Comparison of ENCODE assay signal across 11 cellular contexts in the genomic region with DNA sequence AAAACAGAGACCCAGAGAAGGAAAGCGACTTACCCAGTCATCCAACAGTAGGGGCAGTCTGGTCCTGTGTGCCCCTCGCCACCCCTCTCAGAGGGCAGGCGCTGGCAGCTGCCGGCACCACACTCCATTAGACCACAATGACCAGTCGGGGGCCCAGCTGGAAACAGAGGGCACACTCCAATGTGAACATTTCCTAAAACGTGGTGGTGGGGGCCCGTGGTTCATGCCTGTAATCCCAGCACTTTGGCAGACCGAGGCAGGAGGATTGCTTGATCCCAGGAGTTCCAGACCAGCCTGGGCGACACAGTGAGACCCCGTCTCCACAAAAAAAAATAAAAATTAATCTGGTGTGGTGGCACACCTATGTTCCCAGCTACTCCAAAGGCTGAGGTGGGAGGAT. TPM values are rescaled to one million over a fixed set of nuclear protein-coding genes. Genes with fewer than 3 reads are reported as not detected.
DNase-seq lines count a peak whose midpoint lies in the region; ATAC-seq and TF ChIP-seq lines count a peak whose summit lies in the region.
"Had no signal": no experiment of that assay in that cellular context is flagged by ENCODE, and none has a peak within 500 bp of the region (broad histone marks: within the 10 kb centered on the region; RNA-seq: fewer than 3 reads in every experiment).

No MANE protein-coding gene starts in this region.

- H3K4me3 Mint-ChIP-seq in CD4-positive, CD25-positive, alpha-beta regulatory T cell: peak overlapping the region; percentile 51 to 90 (median 88)
- H3K4me3 Mint-ChIP-seq in HFFc6: peak overlapping the region; percentile 95
- H3K4me3 Mint-ChIP-seq in activated naive CD8-positive, alpha-beta T cell treated with anti-CD3 and anti-CD28 coated beads, Interleukin-2, amount 50 U/mL, for 24 hours: peak overlapping the region; percentile 82
- peak overlapping the region; percentile 77 to 92 (median 85) for H3K4me3 Mint-ChIP-seq in naive thymus-derived CD8-positive, alpha-beta T cell

- peaks cover 6% of the 10 kb centered on the region for H3K27me3 ChIP-seq in CD4-positive, CD25-positive, alpha-beta regulatory T cell (ENCODE audit: control insufficient read depth, insufficient read depth, low read length)
- H3K27me3 ChIP-seq in lower lobe of right lung (ENCODE audit: low read depth): peaks cover 4% of the 10 kb centered on the region
- H3K27me3 ChIP-seq: adrenal gland had no signal

- H3K27ac ChIP-seq in CD4-positive, CD25-positive, alpha-beta regulatory T cell (ENCODE audit: insufficient read depth, low read length, poor library complexity, severe bottlenecking): no peak overlapping the region
- H3K27ac ChIP-seq in lower lobe of right lung: no peak overlapping the region

- TF ChIP-seq CTCF in HFFc6 (IDR thresholded peaks at IDR 0.05): no peak
- no peak for TF ChIP-seq CTCF in lower lobe of right lung (IDR thresholded peaks at IDR 0.05)

- H3K27ac Mint-ChIP-seq in CD4-positive, CD25-positive, alpha-beta regulatory T cell: peak overlapping the region in 2 of 3 donors; percentile 15 to 54
- H3K27ac Mint-ChIP-seq in HFFc6: no peak overlapping the region
- H3K27ac Mint-ChIP-seq in activated naive CD8-positive, alpha-beta T cell treated with anti-CD3 and anti-CD28 coated beads, Interleukin-2, amount 50 U/mL, for 24 hours: peak overlapping the region; percentile 49
- peak overlapping the region in 5 of 10 donors; percentile 33 to 75 (median 74) for H3K27ac Mint-ChIP-seq in naive thymus-derived CD8-positive, alpha-beta T cell

- peaks cover 12% of the 10 kb centered on the region for H3K4me1 ChIP-seq in CD4-positive, CD25-positive, alpha-beta regulatory T cell (ENCODE audit: control insufficient read depth, insufficient read depth, low read length, poor library complexity, severe bottlenecking)
- peaks cover 36% of the 10 kb centered on the region for H3K4me1 ChIP-seq in lower lobe of right lung

- H3K36me3 ChIP-seq in CD4-positive, CD25-positive, alpha-beta regulatory T cell (ENCODE audit: control insufficient read depth, insufficient read depth, low read length): no peaks in the 10 kb centered on the region
- H3K36me3 ChIP-seq in lower lobe of right lung: no peaks in the 10 kb centered on the region
- H3K36me3 ChIP-seq: adrenal gland had no signal

- POLR2A ChIA-PET in naive thymus-derived CD8-positive, alpha-beta T cell (lab: Charles Lee): interaction anchor here (0.7 to 1.7 kb wide), 3 partner anchors 16 to 42 kb away, joined by 3 to 5 read pairs (median 4); partner anchors contain the start of gene LHPP

- H3K36me3 Mint-ChIP-seq in CD4-positive, CD25-positive, alpha-beta regulatory T cell: no peaks in the 10 kb centered on the region
- H3K36me3 Mint-ChIP-seq in HFFc6 (ENCODE audit: low read depth): no peaks in the 10 kb centered on the region
- no peaks in the 10 kb centered on the region for H3K36me3 Mint-ChIP-seq in activated naive CD8-positive, alpha-beta T cell treated with anti-CD3 and anti-CD28 coated beads, Interleukin-2, amount 50 U/mL, for 24 hours (ENCODE audit: low read depth)
- H3K36me3 Mint-ChIP-seq in naive thymus-derived CD8-positive, alpha-beta T cell: no peaks in the 10 kb centered on the region

- no peak for DNase-seq in CD4-positive, CD25-positive, alpha-beta regulatory T cell
- DNase-seq in HFFc6: no peak
- no peak for DNase-seq in activated naive CD8-positive, alpha-beta T cell treated with anti-CD3 and anti-CD28 coated beads, Interleukin-2, amount 50 U/mL, for 24 hours
- DNase-seq in naive thymus-derived CD8-positive, alpha-beta T cell: no peak
- no peak for DNase-seq in lower lobe of right lung

- H3K9me3 Mint-ChIP-seq in CD4-positive, CD25-positive, alpha-beta regulatory T cell: no peaks in the 10 kb centered on the region
- H3K9me3 Mint-ChIP-seq in HFFc6: no peaks in the 10 kb centered on the region
- no peaks in the 10 kb centered on the region for H3K9me3 Mint-ChIP-seq in activated naive CD8-positive, alpha-beta T cell treated with anti-CD3 and anti-CD28 coated beads, Interleukin-2, amount 50 U/mL, for 24 hours
- H3K9me3 Mint-ChIP-seq in naive thymus-derived CD8-positive, alpha-beta T cell: no peaks in the 10 kb centered on the region

- peak overlapping the region; percentile 40 for H3K4me3 ChIP-seq in CD4-positive, CD25-positive, alpha-beta regulatory T cell (ENCODE audit: low read depth, low read length)
- no peak overlapping the region for H3K4me3 ChIP-seq in lower lobe of right lung

- H3K4me1 Mint-ChIP-seq in CD4-positive, CD25-positive, alpha-beta regulatory T cell: peaks cover 0 to 32% (median 9%) of the 10 kb centered on the region in 4 donors
- H3K4me1 Mint-ChIP-seq in HFFc6 (ENCODE audit: low read depth): peaks cover 33% of the 10 kb centered on the region
- H3K4me1 Mint-ChIP-seq in activated naive CD8-positive, alpha-beta T cell treated with anti-CD3 and anti-CD28 coated beads, Interleukin-2, amount 50 U/mL, for 24 hours: peaks cover 18% of the 10 kb centered on the region
- peaks cover 5 to 31% (median 23%) of the 10 kb centered on the region in 4 donors for H3K4me1 Mint-ChIP-seq in naive thymus-derived CD8-positive, alpha-beta T cell

- no peaks in the 10 kb centered on the region for H3K9me3 ChIP-seq in CD4-positive, CD25-positive, alpha-beta regulatory T cell (ENCODE audit: control insufficient read depth in 2 of 2, low read length in 2 of 2)
- H3K9me3 ChIP-seq in lower lobe of right lung: no peaks in the 10 kb centered on the region
- H3K9me3 ChIP-seq: adrenal gland had no signal

- H3K27me3 Mint-ChIP-seq in CD4-positive, CD25-positive, alpha-beta regulatory T cell: peaks cover 17% of the 10 kb centered on the region
- H3K27me3 Mint-ChIP-seq in HFFc6 (ENCODE audit: insufficient read depth): peaks cover 24% of the 10 kb centered on the region
- peaks cover 22% of the 10 kb centered on the region for H3K27me3 Mint-ChIP-seq in activated naive CD8-positive, alpha-beta T cell treated with anti-CD3 and anti-CD28 coated beads, Interleukin-2, amount 50 U/mL, for 24 hours
- H3K27me3 Mint-ChIP-seq in naive thymus-derived CD8-positive, alpha-beta T cell: peaks cover 4 to 18% (median 13%) of the 10 kb centered on the region in 5 donors

- intact Hi-C loops in lower lobe of right lung (cut with DNase I): no loop called here

- no peak for ATAC-seq in CD4-positive, CD25-positive, alpha-beta regulatory T cell (ENCODE audit: low read depth in 2 of 2)
- ATAC-seq in activated naive CD8-positive, alpha-beta T cell treated with anti-CD3 and anti-CD28 coated beads, Interleukin-2, amount 50 U/mL, for 24 hours: no peak
- ATAC-seq in naive thymus-derived CD8-positive, alpha-beta T cell: no peak
- ATAC-seq in lower lobe of right lung (no peak), GM19463 (IDR thresholded peaks at IDR 0.05; ENCODE audit: unreplicated experiment) (no peak), GM21576 (IDR thresholded peaks at IDR 0.05; ENCODE audit: unreplicated experiment) (no peak), HG02981 (IDR thresholded peaks at IDR 0.05; ENCODE audit: unreplicated experiment) (no peak)

RNA-seq across cellular contexts. Expression of gene OAT, which starts 0.9 kb away (rescaled TPM):
- 37.6 TPM for total RNA-seq in CD4-positive, CD25-positive, alpha-beta regulatory T cell
- 10 to 100 TPM; 54.2 to 76.4 (median 61.7) TPM for polyA plus RNA-seq in CD4-positive, CD25-positive, alpha-beta regulatory T cell
- 100 to 1,000 TPM; 126 to 158 (median 137) TPM for total RNA-seq in HFFc6 (2021; fragmentation: NEBNext Ultra II Directional; extraction: Animal tissue kit (Norgen Biotek cat#: 25700))
- 10 to 100 TPM; 47.1 to 47.2 TPM for total RNA-seq in naive thymus-derived CD8-positive, alpha-beta T cell
- 10 to 100 TPM; 67.9 to 91.5 (median 81.1) TPM for polyA plus RNA-seq in naive thymus-derived CD8-positive, alpha-beta T cell
- 54.2 TPM for total RNA-seq in lower lobe of right lung

RNA-seq across cellular contexts. Expression of gene NKX1-2, which starts 30.2 kb away (rescaled TPM):
- total RNA-seq in CD4-positive, CD25-positive, alpha-beta regulatory T cell: not detected
- polyA plus RNA-seq in CD4-positive, CD25-positive, alpha-beta regulatory T cell: not detected
- not detected for total RNA-seq in HFFc6 (2021; fragmentation: NEBNext Ultra II Directional; extraction: Animal tissue kit (Norgen Biotek cat#: 25700))
- total RNA-seq in naive thymus-derived CD8-positive, alpha-beta T cell: not detected
- polyA plus RNA-seq in naive thymus-derived CD8-positive, alpha-beta T cell: not detected
- total RNA-seq in lower lobe of right lung: not detected
- total RNA-seq: adrenal gland, Daoy, pulmonary artery endothelial cell had no signal
- polyA plus RNA-seq: adrenal gland had no signal

RNA-seq across cellular contexts. Expression of gene LHPP, which starts 42.0 kb away (rescaled TPM):
- total RNA-seq in CD4-positive, CD25-positive, alpha-beta regulatory T cell: 20.1 TPM
- 10 to 100 TPM; 21.9 to 29.2 (median 26.5) TPM for polyA plus RNA-seq in CD4-positive, CD25-positive, alpha-beta regulatory T cell
- 10 to 100 TPM; 12.5 to 17.3 (median 14.0) TPM for total RNA-seq in HFFc6 (2021; fragmentation: NEBNext Ultra II Directional; extraction: Animal tissue kit (Norgen Biotek cat#: 25700))
- total RNA-seq in naive thymus-derived CD8-positive, alpha-beta T cell: 10 to 100 TPM; 26.5 to 27.4 TPM
- polyA plus RNA-seq in naive thymus-derived CD8-positive, alpha-beta T cell: 10 to 100 TPM; 18.1 to 23.3 (median 21.5) TPM
- 17.8 TPM for total RNA-seq in lower lobe of right lung
